24 cellular contexts compared by ENCODE assay signal in genomic region chr1:115086176-115086830, GRCh38. TPM values are rescaled to one million over a fixed set of nuclear protein-coding genes. Genes with fewer than 3 reads are reported as not detected.
DNase-seq lines count a peak whose midpoint lies in the region; ATAC-seq and TF ChIP-seq lines count a peak whose summit lies in the region.
"Had no signal": no experiment of that assay in that cellular context is flagged by ENCODE, and none has a peak within 500 bp of the region (broad histone marks: within the 10 kb centered on the region; RNA-seq: fewer than 3 reads in every experiment).

No MANE protein-coding gene starts in this region.

- no peaks in the 10 kb centered on the region for H3K9me3 ChIP-seq in transverse colon
- H3K9me3 ChIP-seq in CD4-positive, alpha-beta T cell (ENCODE audit: control insufficient read depth, low read length), result no peaks in the 10 kb centered on the region
- H3K9me3 ChIP-seq: upper lobe of right lung had no signal

- H3K4me3 Mint-ChIP-seq in activated naive CD4-positive, alpha-beta T cell treated with anti-CD3 and anti-CD28 coated beads, Interleukin-2, amount 50 U/mL, for 24 hours, result peak overlapping the region; percentile 40
- no peak overlapping the region for H3K4me3 Mint-ChIP-seq in activated naive CD4-positive, alpha-beta T cell treated with anti-CD3 and anti-CD28 coated beads for 36 hours
- H3K4me3 Mint-ChIP-seq in dendritic cell treated with granulocyte-macrophage colony-stimulating factor and Interleukin-4, amounts not matched to agents 40 ng/mL and 50 ng/mL, for 4 days, result no peak overlapping the region
- H3K4me3 Mint-ChIP-seq in nephron, result peak overlapping the region; percentile 4 to 22 (median 6)
- H3K4me3 Mint-ChIP-seq in CD4-positive, alpha-beta T cell, result no peak overlapping the region
- H3K4me3 Mint-ChIP-seq: activated T-cell treated with anti-CD3 and anti-CD28 coated beads, Interleukin-2, amount 50 U/mL, for 24 hours; memory B cell; stimulated activated naive CD8-positive, alpha-beta T cell treated with anti-CD3 and anti-CD28 coated beads, Interleukin-15, Interleukin-2, amounts not matched to agents 100 ng/mL and 50 ng/mL, for 24 hours had no signal

- H3K36me3 Mint-ChIP-seq in activated naive CD4-positive, alpha-beta T cell treated with anti-CD3 and anti-CD28 coated beads, Interleukin-2, amount 50 U/mL, for 24 hours, result no peaks in the 10 kb centered on the region
- H3K36me3 Mint-ChIP-seq in activated naive CD4-positive, alpha-beta T cell treated with anti-CD3 and anti-CD28 coated beads for 36 hours (ENCODE audit: low read depth), result no peaks in the 10 kb centered on the region
- H3K36me3 Mint-ChIP-seq in dendritic cell treated with granulocyte-macrophage colony-stimulating factor and Interleukin-4, amounts not matched to agents 40 ng/mL and 50 ng/mL, for 4 days (ENCODE audit: low read depth), result no peaks in the 10 kb centered on the region
- no peaks in the 10 kb centered on the region for H3K36me3 Mint-ChIP-seq in nephron (ENCODE audit: low read depth)
- no peaks in the 10 kb centered on the region for H3K36me3 Mint-ChIP-seq in CD4-positive, alpha-beta T cell (ENCODE audit: low read depth)
- H3K36me3 Mint-ChIP-seq: memory B cell; naive thymus-derived CD8-positive, alpha-beta T cell had no signal

- POLR2A ChIA-PET in CD4-positive, alpha-beta T cell (lab: Charles Lee), result interaction anchor here (2.2 kb wide), 1 partner anchor 13 kb away, joined by 9 read pairs; no protein-coding TSS in a partner anchor

- intact Hi-C loops in activated naive CD4-positive, alpha-beta T cell treated with anti-CD3 and anti-CD28 coated beads for 36 hours (cut with micrococcal nuclease), result no loop called here
- intact Hi-C loops in dendritic cell treated with granulocyte-macrophage colony-stimulating factor and Interleukin-4, amounts not matched to agents 40 ng/mL and 50 ng/mL, for 4 days (cut with micrococcal nuclease), result no loop called here
- intact Hi-C loops in transverse colon (cut with DNase I; ENCODE audit: low total_unique reads), result no loop called here
- intact Hi-C loops in CD4-positive, alpha-beta T cell (cut with DNase I, micrococcal nuclease), result loop anchor here in 1 of 2 experiments (5.0 kb wide), 1 partner anchor 34 kb away; no protein-coding TSS in a partner anchor

- 50 to 70% methylated on average over 4 to 9 of the region's 9 CpGs for WGBS in transverse colon (ENCODE audit: low coverage in 1 of 2), 2 donors

- TF ChIP-seq EP300 in transverse colon (IDR thresholded peaks at IDR 0.05; ENCODE audit: low read depth), result no peak

- peaks cover 0 to 31% (median 14%) of the 10 kb centered on the region in 4 donors for H3K4me1 ChIP-seq in transverse colon

- H3K27ac Mint-ChIP-seq in activated naive CD4-positive, alpha-beta T cell treated with anti-CD3 and anti-CD28 coated beads, Interleukin-2, amount 50 U/mL, for 24 hours, result no peak overlapping the region
- H3K27ac Mint-ChIP-seq in activated naive CD4-positive, alpha-beta T cell treated with anti-CD3 and anti-CD28 coated beads for 36 hours, result no peak overlapping the region
- H3K27ac Mint-ChIP-seq in dendritic cell treated with granulocyte-macrophage colony-stimulating factor and Interleukin-4, amounts not matched to agents 40 ng/mL and 50 ng/mL, for 4 days, result peak overlapping the region; percentile 30
- H3K27ac Mint-ChIP-seq in nephron, result peak overlapping the region; percentile 45 to 62 (median 45)
- no peak overlapping the region for H3K27ac Mint-ChIP-seq in CD4-positive, alpha-beta T cell
- H3K27ac Mint-ChIP-seq: activated T-cell treated with anti-CD3 and anti-CD28 coated beads, Interleukin-2, amount 50 U/mL, for 24 hours; memory B cell; progenitor cell of endocrine pancreas; stimulated activated naive CD8-positive, alpha-beta T cell treated with anti-CD3 and anti-CD28 coated beads, Interleukin-15, Interleukin-2, amounts not matched to agents 100 ng/mL and 50 ng/mL, for 24 hours had no signal

- no peak for TF ChIP-seq CTCF in nephron (IDR thresholded peaks at IDR 0.05; ENCODE audit: unreplicated experiment in 3 of 3)
- no peak for TF ChIP-seq CTCF in transverse colon (IDR thresholded peaks at IDR 0.05)
- no peak for TF ChIP-seq CTCF in CD4-positive, alpha-beta T cell (IDR thresholded peaks at IDR 0.05)

- peaks cover 36% of the 10 kb centered on the region for H3K4me1 Mint-ChIP-seq in activated naive CD4-positive, alpha-beta T cell treated with anti-CD3 and anti-CD28 coated beads, Interleukin-2, amount 50 U/mL, for 24 hours
- H3K4me1 Mint-ChIP-seq in activated naive CD4-positive, alpha-beta T cell treated with anti-CD3 and anti-CD28 coated beads for 36 hours (ENCODE audit: low read depth), result peaks cover 30% of the 10 kb centered on the region
- H3K4me1 Mint-ChIP-seq in dendritic cell treated with granulocyte-macrophage colony-stimulating factor and Interleukin-4, amounts not matched to agents 40 ng/mL and 50 ng/mL, for 4 days (ENCODE audit: low read depth), result peaks cover 32% of the 10 kb centered on the region
- H3K4me1 Mint-ChIP-seq in nephron, result peaks cover 42% of the 10 kb centered on the region
- peaks cover 51% of the 10 kb centered on the region for H3K4me1 Mint-ChIP-seq in CD4-positive, alpha-beta T cell (ENCODE audit: low read depth)

- DNase-seq in activated naive CD4-positive, alpha-beta T cell treated with anti-CD3 and anti-CD28 coated beads for 36 hours, result no peak
- no peak for DNase-seq in transverse colon
- no peak for DNase-seq in NCI-H526 treated with DMSO at 0.1 percent for 48 hours (lab: John Stamatoyannopoulos, UW)
- DNase-seq in CD4-positive, alpha-beta T cell, result no peak
- DNase-seq: activated CD4-positive, CD25-positive, alpha-beta regulatory T cell treated with anti-CD3 and anti-CD28 coated beads, Interleukin-2, amount 50 U/mL, for 72 hours; activated naive CD4-positive, alpha-beta T cell treated with anti-CD3 and anti-CD28 coated beads, Interleukin-2, amount 50 U/mL, for 16 hours; activated T-cell treated with anti-CD3 and anti-CD28 coated beads, Interleukin-2, amount 50 U/mL, for 24 hours; islet precursor cell; naive thymus-derived CD8-positive, alpha-beta T cell; NCI-H146; stimulated activated CD4-positive, alpha-beta T cell treated with anti-CD3 and anti-CD28 coated beads, Interleukin-2, amount 100 ng/mL, for 48 hours; upper lobe of right lung had no signal

- TF ChIP-seq POLR2A in transverse colon (IDR thresholded peaks at IDR 0.05), result no peak

- peak overlapping the region; percentile 61 to 92 (median 86) for H3K27ac ChIP-seq in transverse colon
- no peak overlapping the region for H3K27ac ChIP-seq in CD4-positive, alpha-beta T cell (ENCODE audit: low read depth, low read length)

- H3K27me3 Mint-ChIP-seq in activated naive CD4-positive, alpha-beta T cell treated with anti-CD3 and anti-CD28 coated beads, Interleukin-2, amount 50 U/mL, for 24 hours, result no peaks in the 10 kb centered on the region
- H3K27me3 Mint-ChIP-seq in activated naive CD4-positive, alpha-beta T cell treated with anti-CD3 and anti-CD28 coated beads for 36 hours (ENCODE audit: low read depth), result no peaks in the 10 kb centered on the region
- peaks cover 12% of the 10 kb centered on the region for H3K27me3 Mint-ChIP-seq in dendritic cell treated with granulocyte-macrophage colony-stimulating factor and Interleukin-4, amounts not matched to agents 40 ng/mL and 50 ng/mL, for 4 days
- peaks cover 23% of the 10 kb centered on the region for H3K27me3 Mint-ChIP-seq in nephron (ENCODE audit: low read depth)
- peaks cover 4% of the 10 kb centered on the region for H3K27me3 Mint-ChIP-seq in CD4-positive, alpha-beta T cell
- H3K27me3 Mint-ChIP-seq: naive thymus-derived CD8-positive, alpha-beta T cell; progenitor cell of endocrine pancreas had no signal

- CTCF ChIA-PET in activated naive CD4-positive, alpha-beta T cell treated with anti-CD3 and anti-CD28 coated beads for 36 hours (lab: Charles Lee), result interaction anchor here (0.9 kb wide), 1 partner anchor 17 kb away, joined by 3 read pairs; no protein-coding TSS in a partner anchor
- CTCF ChIA-PET in CD4-positive, alpha-beta T cell (lab: Charles Lee), result interaction anchor here (0.9 to 1.6 kb wide), 3 partner anchors 15 to 34 kb away, joined by 3 to 4 read pairs (median 4); no protein-coding TSS in a partner anchor

- H3K27me3 ChIP-seq in transverse colon, result no peaks in the 10 kb centered on the region
- no peaks in the 10 kb centered on the region for H3K27me3 ChIP-seq in CD4-positive, alpha-beta T cell (ENCODE audit: control insufficient read depth, insufficient read depth, low read length)
- H3K27me3 ChIP-seq: upper lobe of right lung had no signal

- H3K36me3 ChIP-seq in transverse colon, result no peaks in the 10 kb centered on the region
- H3K36me3 ChIP-seq: upper lobe of right lung had no signal

- in situ Hi-C loops in transverse colon (cut with MboI; ENCODE audit: low pct_ligation_motif_present in 1 of 4, low pct_unique_long_range_greater_than_20kb in 1 of 4, low sequenced_read_pairs in 3 of 4), result no loop called here

- ATAC-seq in CD4-positive, alpha-beta T cell (ENCODE audit: poor library complexity), result no peak
- no peak for ATAC-seq in HG03108 (IDR thresholded peaks at IDR 0.05; ENCODE audit: unreplicated experiment)
- ATAC-seq: naive thymus-derived CD8-positive, alpha-beta T cell; upper lobe of right lung had no signal

- no peaks in the 10 kb centered on the region for H3K9me3 Mint-ChIP-seq in activated naive CD4-positive, alpha-beta T cell treated with anti-CD3 and anti-CD28 coated beads, Interleukin-2, amount 50 U/mL, for 24 hours
- H3K9me3 Mint-ChIP-seq in activated naive CD4-positive, alpha-beta T cell treated with anti-CD3 and anti-CD28 coated beads for 36 hours, result no peaks in the 10 kb centered on the region
- H3K9me3 Mint-ChIP-seq in dendritic cell treated with granulocyte-macrophage colony-stimulating factor and Interleukin-4, amounts not matched to agents 40 ng/mL and 50 ng/mL, for 4 days, result no peaks in the 10 kb centered on the region
- no peaks in the 10 kb centered on the region for H3K9me3 Mint-ChIP-seq in nephron
- no peaks in the 10 kb centered on the region for H3K9me3 Mint-ChIP-seq in CD4-positive, alpha-beta T cell
- H3K9me3 Mint-ChIP-seq: activated T-cell treated with anti-CD3 and anti-CD28 coated beads, Interleukin-2, amount 50 U/mL, for 24 hours; memory B cell; stimulated activated naive CD8-positive, alpha-beta T cell treated with anti-CD3 and anti-CD28 coated beads, Interleukin-15, Interleukin-2, amounts not matched to agents 100 ng/mL and 50 ng/mL, for 24 hours had no signal

- H3K4me3 ChIP-seq in transverse colon, result no peak overlapping the region
- H3K4me3 ChIP-seq: smooth muscle cell, upper lobe of right lung had no signal

RNA-seq across cellular contexts. Expression of gene TSPAN2, which starts 3.0 kb away (rescaled TPM):
- total RNA-seq in activated naive CD4-positive, alpha-beta T cell treated with anti-CD3 and anti-CD28 coated beads for 36 hours, result under 1 TPM; 0.86 to 0.91 TPM
- total RNA-seq in transverse colon, result 10 to 100 TPM; 10.8 to 16.4 (median 11.7) TPM
- total RNA-seq in CD4-positive, alpha-beta T cell, result 1 to 10 TPM in 1 of 2 experiments, under 1 TPM in 1; 0.95 to 1.6 TPM
- total RNA-seq: G401 had no signal

RNA-seq across cellular contexts. Expression of gene TSHB, which starts 56.7 kb away (rescaled TPM):
- total RNA-seq in activated naive CD4-positive, alpha-beta T cell treated with anti-CD3 and anti-CD28 coated beads for 36 hours, result not detected
- not detected for total RNA-seq in transverse colon
- not detected for total RNA-seq in CD4-positive, alpha-beta T cell
- total RNA-seq: A172; astrocyte; G401; MCF 10A; naive thymus-derived CD8-positive, alpha-beta T cell; progenitor cell of endocrine pancreas; smooth muscle cell; upper lobe of right lung had no signal

Comparison
In these comparisons a context has a peak if more than half of its experiments do, and no peak if none do; other contexts are left out.
1. H3K4me3 Mint-ChIP-seq: peak in activated naive CD4-positive, alpha-beta T cell treated with anti-CD3 and anti-CD28 coated beads, Interleukin-2, amount 50 U/mL, for 24 hours (single experiment) and nephron (3 of 3); none in activated naive CD4-positive, alpha-beta T cell treated with anti-CD3 and anti-CD28 coated beads for 36 hours (single experiment), dendritic cell treated with granulocyte-macrophage colony-stimulating factor and Interleukin-4, amounts not matched to agents 40 ng/mL and 50 ng/mL, for 4 days (single experiment) and CD4-positive, alpha-beta T cell (single experiment).
2. H3K27ac Mint-ChIP-seq: peak in dendritic cell treated with granulocyte-macrophage colony-stimulating factor and Interleukin-4, amounts not matched to agents 40 ng/mL and 50 ng/mL, for 4 days (single experiment) and nephron (3 of 3); none in activated naive CD4-positive, alpha-beta T cell treated with anti-CD3 and anti-CD28 coated beads, Interleukin-2, amount 50 U/mL, for 24 hours (single experiment), activated naive CD4-positive, alpha-beta T cell treated with anti-CD3 and anti-CD28 coated beads for 36 hours (single experiment) and CD4-positive, alpha-beta T cell (single experiment).
3. RNA of gene TSPAN2, which starts 3.0 kb away (total RNA-seq): 10.8 to 16.4 TPM in transverse colon; 0.95 to 1.6 TPM in CD4-positive, alpha-beta T cell and 0.86 to 0.91 TPM in activated naive CD4-positive, alpha-beta T cell treated with anti-CD3 and anti-CD28 coated beads for 36 hours; every median in the first group is over 4 times any median in the second.